Comparison of ENCODE assay signal across 1 cellular context in genomic region chr12:121034906-121035305, GRCh38.
TF ChIP-seq lines count a peak whose summit lies in the region.

No MANE protein-coding gene starts in this region.

TF ChIP-seq in HCT116, 20 proteins besides CTCF, POLR2A, EP300 and RAD21:
- no peak for TF ChIP-seq SIN3A (IDR thresholded peaks at IDR 0.05; ENCODE audit: low read depth)
- no peak for TF ChIP-seq TCF7L2 (IDR thresholded peaks at IDR 0.05; ENCODE audit: borderline replicate concordance, extremely low read depth, insufficient read depth, insufficient read length)
- TF ChIP-seq ZFX (IDR thresholded peaks at IDR 0.05): no peak
- no peak for TF ChIP-seq ATF3 (IDR thresholded peaks at IDR 0.05)
- no peak for TF ChIP-seq SP1 (IDR thresholded peaks at IDR 0.05; ENCODE audit: low read depth)
- TF ChIP-seq JUND (IDR thresholded peaks at IDR 0.05): no peak
- TF ChIP-seq SRF (IDR thresholded peaks at IDR 0.05; ENCODE audit: low read depth): no peak
- TF ChIP-seq CBX3 (IDR thresholded peaks at IDR 0.05; ENCODE audit: low read depth): no peak
- TF ChIP-seq REST (IDR thresholded peaks at IDR 0.05; ENCODE audit: low read depth): no peak
- TF ChIP-seq ZBTB33 (IDR thresholded peaks at IDR 0.05; ENCODE audit: extremely low read depth, insufficient replicate concordance, low read length): no peak
